Comparison of ENCODE assay signal across 17 cellular contexts in the genomic region with DNA sequence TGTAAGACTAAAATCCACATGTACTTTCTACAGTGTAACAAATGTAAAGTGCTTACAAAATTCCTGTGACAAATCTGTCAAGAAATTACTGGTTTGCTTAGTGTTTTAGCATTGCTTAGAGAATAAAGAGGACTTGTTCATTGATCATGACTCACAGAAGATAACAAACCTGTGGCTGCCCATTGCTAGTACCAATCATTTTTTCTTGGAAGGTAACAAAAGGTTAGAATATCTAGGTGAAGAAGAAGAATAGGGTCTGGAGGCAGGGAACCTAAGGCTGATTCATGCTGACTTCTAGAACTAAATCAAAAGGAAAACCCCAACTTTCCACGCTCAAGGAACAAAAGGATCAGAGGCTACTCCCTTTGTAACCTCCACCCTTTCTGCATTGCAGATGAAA.
DNase-seq lines count a peak whose midpoint lies in the region; ATAC-seq and TF ChIP-seq lines count a peak whose summit lies in the region.
"Had no signal": no experiment of that assay in that cellular context is flagged by ENCODE, and none has a peak within 500 bp of the region (broad histone marks: within the 10 kb centered on the region; RNA-seq: fewer than 3 reads in every experiment).

No MANE protein-coding gene starts in this region.

- in situ Hi-C loops in mammary epithelial cell (cut with MboI; ENCODE audit: low sequenced_read_pairs in 2 of 2): no loop called here

- POLR2A ChIA-PET in MCF 10A (lab: Yijun Ruan, JAX): no interaction called here

- no peak overlapping the region for H2AFZ ChIP-seq in mammary epithelial cell (ENCODE audit: low read depth, low read length)
- H2AFZ ChIP-seq: GM23248 had no signal

- peaks cover 4% of the 10 kb centered on the region for H3K4me1 ChIP-seq in mammary epithelial cell (ENCODE audit: insufficient read depth, low read length)
- H3K4me1 ChIP-seq: BE2C, Caco-2 had no signal

- H3K4me3 ChIP-seq in mammary epithelial cell (replicated peaks in 1 of 3; ENCODE audit: insufficient read depth in 1 of 3, low read depth in 2 of 3, low read length in 3 of 3): no peak overlapping the region
- H3K4me3 ChIP-seq: GM23248 had no signal

- no peaks in the 10 kb centered on the region for H3K27me3 Mint-ChIP-seq in MCF 10A (ENCODE audit: insufficient read depth, unreplicated experiment)
- no peaks in the 10 kb centered on the region for H3K27me3 Mint-ChIP-seq in activated CD8-positive, alpha-beta memory T cell treated with anti-CD3 and anti-CD28 coated beads, Interleukin-2, amount 10 ng/mL, durations not matched to agents 7 days and 5 days
- H3K27me3 Mint-ChIP-seq: CD4-positive, alpha-beta memory T cell had no signal

- peak; percentile 91 for DNase-seq in mammary epithelial cell
- no peak for DNase-seq in MCF 10A (ENCODE audit: unreplicated experiment)
- peak; percentile 15 for DNase-seq in astrocyte of the hippocampus (ENCODE audit: low read depth, low spot score)
- peak; percentile 21 for DNase-seq in kidney glomerular epithelial cell (lab: John Stamatoyannopoulos, UW)
- DNase-seq in AG08395 (ENCODE audit: low spot score): no peak
- no peak for DNase-seq in cardiac septum (ENCODE audit: low spot score)
- no peak for DNase-seq in activated CD8-positive, alpha-beta memory T cell treated with anti-CD3 and anti-CD28 coated beads, Interleukin-2, amount 10 ng/mL, durations not matched to agents 7 days and 5 days
- DNase-seq: 8988T; ACHN; BE2C; Caco-2; CD4-positive, alpha-beta memory T cell; DMS53; GF-D8; GM23248 had no signal

- BruUV-seq in mammary epithelial cell (replicated peaks; lab: Mats Ljungman, UMichigan) (no TSS peak), MCF 10A (replicated peaks; lab: Mats Ljungman, UMichigan) (no TSS peak)

- ATAC-seq in GM18502 (IDR thresholded peaks at IDR 0.05; ENCODE audit: poor library complexity, unreplicated experiment): no peak
- ATAC-seq in activated CD8-positive, alpha-beta memory T cell treated with anti-CD3 and anti-CD28 coated beads, Interleukin-2, amount 10 ng/mL, durations not matched to agents 7 days and 5 days: no peak

- no peak overlapping the region for H3K27ac Mint-ChIP-seq in MCF 10A (ENCODE audit: low read depth, unreplicated experiment)
- no peak overlapping the region for H3K27ac Mint-ChIP-seq in activated CD8-positive, alpha-beta memory T cell treated with anti-CD3 and anti-CD28 coated beads, Interleukin-2, amount 10 ng/mL, durations not matched to agents 7 days and 5 days
- H3K27ac Mint-ChIP-seq: CD4-positive, alpha-beta memory T cell had no signal

- no peaks in the 10 kb centered on the region for H3K9me3 Mint-ChIP-seq in MCF 10A (ENCODE audit: unreplicated experiment)
- no peaks in the 10 kb centered on the region for H3K9me3 Mint-ChIP-seq in activated CD8-positive, alpha-beta memory T cell treated with anti-CD3 and anti-CD28 coated beads, Interleukin-2, amount 10 ng/mL, durations not matched to agents 7 days and 5 days (ENCODE audit: low read depth)

- 20% methylated on average over 1 of the region's 1 CpG for WGBS in mammary epithelial cell (ENCODE audit: low coverage, missing lambda C conversion rate)

- no peaks in the 10 kb centered on the region for H3K36me3 Mint-ChIP-seq in MCF 10A (ENCODE audit: insufficient read depth, unreplicated experiment)
- H3K36me3 Mint-ChIP-seq in activated CD8-positive, alpha-beta memory T cell treated with anti-CD3 and anti-CD28 coated beads, Interleukin-2, amount 10 ng/mL, durations not matched to agents 7 days and 5 days: no peaks in the 10 kb centered on the region

- dilution Hi-C loops in mammary epithelial cell (cut with HindIII; ENCODE audit: low sequenced_read_pairs): no loop called here

- no peak overlapping the region for H3K27ac ChIP-seq in mammary epithelial cell (ENCODE audit: insufficient read depth, low read depth, low read length)
- H3K27ac ChIP-seq: C4-2B, GM23248 had no signal

- H4K20me1 ChIP-seq in mammary epithelial cell (ENCODE audit: insufficient read depth, low read length): no peaks in the 10 kb centered on the region

- no peaks in the 10 kb centered on the region for H3K27me3 ChIP-seq in mammary epithelial cell (ENCODE audit: insufficient read depth, low read length)
- H3K27me3 ChIP-seq: BE2C had no signal

- no peak overlapping the region for H3K4me2 ChIP-seq in mammary epithelial cell (ENCODE audit: insufficient read depth, low read depth, low read length)

- H3K79me2 ChIP-seq in mammary epithelial cell (ENCODE audit: insufficient read depth, low read length): no peaks in the 10 kb centered on the region

- no peaks in the 10 kb centered on the region for H3K4me1 Mint-ChIP-seq in MCF 10A (ENCODE audit: insufficient read depth, unreplicated experiment)
- H3K4me1 Mint-ChIP-seq in activated CD8-positive, alpha-beta memory T cell treated with anti-CD3 and anti-CD28 coated beads, Interleukin-2, amount 10 ng/mL, durations not matched to agents 7 days and 5 days: no peaks in the 10 kb centered on the region
- H3K4me1 Mint-ChIP-seq: CD4-positive, alpha-beta memory T cell had no signal

- CTCF ChIA-PET in mammary epithelial cell (lab: Charles Lee; ENCODE audit: low non-redundant PET): no interaction called here
- CTCF ChIA-PET in MCF 10A (lab: Yijun Ruan, JAX): no interaction called here
- CTCF ChIA-PET in activated CD8-positive, alpha-beta memory T cell treated with anti-CD3 and anti-CD28 coated beads, Interleukin-2, amount 10 ng/mL, durations not matched to agents 7 days and 5 days (lab: Charles Lee): no interaction called here

- TF ChIP-seq CTCF in mammary epithelial cell (conservative IDR thresholded peaks at IDR 0.05 in 1 of 2, IDR thresholded peaks at IDR 0.05 in 1 of 2; ENCODE audit: extremely low read depth in 1 of 2, insufficient read depth in 1 of 2, low read depth in 1 of 2, low read length in 2 of 2): no peak
- TF ChIP-seq CTCF in MCF 10A (IDR thresholded peaks at IDR 0.05; ENCODE audit: unreplicated experiment): no peak

- no peak overlapping the region for H3K4me3 Mint-ChIP-seq in MCF 10A (ENCODE audit: unreplicated experiment)
- H3K4me3 Mint-ChIP-seq in activated CD8-positive, alpha-beta memory T cell treated with anti-CD3 and anti-CD28 coated beads, Interleukin-2, amount 10 ng/mL, durations not matched to agents 7 days and 5 days: no peak overlapping the region
- H3K4me3 Mint-ChIP-seq: CD4-positive, alpha-beta memory T cell had no signal

- H3K36me3 ChIP-seq in mammary epithelial cell (ENCODE audit: insufficient read depth, low read length): no peaks in the 10 kb centered on the region
- H3K36me3 ChIP-seq: BE2C had no signal

- H3K9ac ChIP-seq in mammary epithelial cell (ENCODE audit: insufficient read depth, low read length): no peak overlapping the region
- H3K9ac ChIP-seq: GM23248 had no signal

- no peaks in the 10 kb centered on the region for H3K9me3 ChIP-seq in mammary epithelial cell (replicated peaks; ENCODE audit: insufficient read depth, low read length)
- H3K9me3 ChIP-seq: BE2C, Caco-2 had no signal

- intact Hi-C loops in mammary epithelial cell (cut with micrococcal nuclease): no loop called here
- intact Hi-C loops in MCF 10A (cut with micrococcal nuclease): no loop called here
- intact Hi-C loops in cardiac septum (cut with DNase I): no loop called here

Comparison
In these comparisons a context has a peak if more than half of its experiments do, and no peak if none do; other contexts are left out.
1. DNase-seq: peak in mammary epithelial cell (single experiment), astrocyte of the hippocampus (single experiment) and kidney glomerular epithelial cell (single experiment); none in MCF 10A (single experiment), AG08395 (single experiment), cardiac septum (single experiment) and activated CD8-positive, alpha-beta memory T cell treated with anti-CD3 and anti-CD28 coated beads, Interleukin-2, amount 10 ng/mL, durations not matched to agents 7 days and 5 days (single experiment).